ENCODE assay signal across 23 cellular contexts in genomic region chr2:118568682-118569081, GRCh38.
"Had no signal": no experiment of that assay in that cellular context is flagged by ENCODE, and none has a peak within 500 bp of the region (broad histone marks: within the 10 kb centered on the region; RNA-seq: fewer than 3 reads in every experiment).

No MANE protein-coding gene starts in this region.

- DNase-seq: Kasumi-1, MM.1S, NCI-H1092 treated with DMSO at 0.1 percent for 48 hours, NCI-H1436, NCI-H187, NCI-H2029, NCI-H2081 treated with DMSO at 0.1 percent for 48 hours, NCI-H2171, NCI-H226, NCI-H446, NCI-H510A, NCI-H524 treated with DMSO at 0.1 percent for 48 hours, NCI-H69, NCI-H774, Right ventricle myocardium superior, RPMI8226, SIG-M5 had no signal

- H3K9ac ChIP-seq: KMS-11 had no signal

- H3K4me3 ChIP-seq: K562, SJSA1, SK-N-MC had no signal

- H3K9me3 Mint-ChIP-seq: IgD-negative memory B cell had no signal

- H3K27ac Mint-ChIP-seq: IgD-negative memory B cell had no signal

- ATAC-seq: K562 had no signal

- H3K36me3 Mint-ChIP-seq: IgD-negative memory B cell had no signal

- H3K4me3 Mint-ChIP-seq: IgD-negative memory B cell had no signal

- H3K4me1 ChIP-seq: SJSA1 had no signal

- H3K36me3 ChIP-seq: SJSA1 had no signal

- H3K4me1 Mint-ChIP-seq: IgD-negative memory B cell had no signal

- H3K4me2 ChIP-seq: KMS-11 had no signal

- H3K9me3 ChIP-seq: SJSA1 had no signal

- H3K27ac ChIP-seq: HL-60, KMS-11, SJSA1, SK-N-MC had no signal
